Comparison of ENCODE assay signal across 8 cellular contexts in genomic region chr10:28177944-28178637, GRCh38.
DNase-seq lines count a peak whose midpoint lies in the region; ATAC-seq and TF ChIP-seq lines count a peak whose summit lies in the region.

No MANE protein-coding gene starts in this region.

- no peaks in the 10 kb centered on the region for H3K36me3 Mint-ChIP-seq in stimulated activated naive CD8-positive, alpha-beta T cell treated with anti-CD3 and anti-CD28 coated beads, Interleukin-15, Interleukin-2, amounts not matched to agents 100 ng/mL and 50 ng/mL, for 24 hours (ENCODE audit: low read depth)

- H3K27ac Mint-ChIP-seq in stimulated activated naive CD8-positive, alpha-beta T cell treated with anti-CD3 and anti-CD28 coated beads, Interleukin-15, Interleukin-2, amounts not matched to agents 100 ng/mL and 50 ng/mL, for 24 hours: peak overlapping the region; percentile 90

- TF ChIP-seq CTCF in fibroblast of mammary gland (conservative IDR thresholded peaks at IDR 0.05; ENCODE audit: control insufficient read depth, insufficient read depth, low read depth, low read length): no peak

- peak; percentile 38 for DNase-seq in EH (ENCODE audit: low read depth)
- DNase-seq in RPMI8226: peak; percentile 11
- peak; percentile 32 for DNase-seq in fibroblast of mammary gland (ENCODE audit: low read depth)
- no peak for DNase-seq in cerebellum (ENCODE audit: low spot score)
- no peak for DNase-seq in COLO829 (ENCODE audit: low spot score)

- H3K4me3 ChIP-seq in fibroblast of mammary gland (ENCODE audit: control insufficient read depth, low read depth, low read length): no peak overlapping the region

- H3K4me1 Mint-ChIP-seq in stimulated activated naive CD8-positive, alpha-beta T cell treated with anti-CD3 and anti-CD28 coated beads, Interleukin-15, Interleukin-2, amounts not matched to agents 100 ng/mL and 50 ng/mL, for 24 hours (ENCODE audit: low read depth): peaks cover 32% of the 10 kb centered on the region

- H3K27me3 Mint-ChIP-seq in stimulated activated naive CD8-positive, alpha-beta T cell treated with anti-CD3 and anti-CD28 coated beads, Interleukin-15, Interleukin-2, amounts not matched to agents 100 ng/mL and 50 ng/mL, for 24 hours: no peaks in the 10 kb centered on the region

- H3K4me3 Mint-ChIP-seq in stimulated activated naive CD8-positive, alpha-beta T cell treated with anti-CD3 and anti-CD28 coated beads, Interleukin-15, Interleukin-2, amounts not matched to agents 100 ng/mL and 50 ng/mL, for 24 hours: peak overlapping the region; percentile 84

- H3K9me3 Mint-ChIP-seq in stimulated activated naive CD8-positive, alpha-beta T cell treated with anti-CD3 and anti-CD28 coated beads, Interleukin-15, Interleukin-2, amounts not matched to agents 100 ng/mL and 50 ng/mL, for 24 hours: no peaks in the 10 kb centered on the region

- ATAC-seq in GM21786 (IDR thresholded peaks at IDR 0.05; ENCODE audit: unreplicated experiment) (peak; percentile 65), GM18520 (IDR thresholded peaks at IDR 0.05; ENCODE audit: unreplicated experiment) (no peak)

Comparison
In these comparisons a context has a peak if more than half of its experiments do, and no peak if none do; other contexts are left out.
1. DNase-seq: peak in EH (single experiment), RPMI8226 (single experiment) and fibroblast of mammary gland (single experiment); none in cerebellum (single experiment) and COLO829 (single experiment).